In the genomic region with DNA sequence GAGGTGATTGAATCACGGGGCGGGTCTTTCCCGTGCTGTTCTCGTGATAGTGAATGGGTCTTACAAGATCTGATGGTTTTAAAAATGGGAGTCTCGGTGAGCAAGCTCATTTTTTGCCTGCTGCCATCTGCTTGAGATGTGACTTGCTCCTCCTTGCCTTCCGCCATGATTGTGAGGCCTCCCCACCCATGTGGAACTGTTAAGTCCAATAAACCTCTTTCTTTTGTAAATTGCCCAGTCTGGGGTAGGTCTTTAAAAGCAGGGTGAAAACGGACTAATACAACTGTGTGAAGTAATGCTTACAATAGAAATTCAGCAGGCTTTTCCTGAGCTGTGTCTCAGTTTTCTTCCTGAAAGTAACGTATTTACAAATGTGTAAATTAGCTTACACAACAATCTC, we compare ENCODE assay signal across 1 cellular context.
A peak's percentile ranks its signal among the peaks of the same experiment; 100 is the strongest.
TF ChIP-seq lines count a peak whose summit lies in the region.

No MANE protein-coding gene starts in this region.

TF ChIP-seq in H1, 55 proteins besides CTCF, POLR2A, EP300 and RAD21 (continued from another document):
- TF ChIP-seq RXRA (IDR thresholded peaks at IDR 0.05; ENCODE audit: insufficient read depth, low read depth, low read length): no peak
- TF ChIP-seq, protein P1, sequence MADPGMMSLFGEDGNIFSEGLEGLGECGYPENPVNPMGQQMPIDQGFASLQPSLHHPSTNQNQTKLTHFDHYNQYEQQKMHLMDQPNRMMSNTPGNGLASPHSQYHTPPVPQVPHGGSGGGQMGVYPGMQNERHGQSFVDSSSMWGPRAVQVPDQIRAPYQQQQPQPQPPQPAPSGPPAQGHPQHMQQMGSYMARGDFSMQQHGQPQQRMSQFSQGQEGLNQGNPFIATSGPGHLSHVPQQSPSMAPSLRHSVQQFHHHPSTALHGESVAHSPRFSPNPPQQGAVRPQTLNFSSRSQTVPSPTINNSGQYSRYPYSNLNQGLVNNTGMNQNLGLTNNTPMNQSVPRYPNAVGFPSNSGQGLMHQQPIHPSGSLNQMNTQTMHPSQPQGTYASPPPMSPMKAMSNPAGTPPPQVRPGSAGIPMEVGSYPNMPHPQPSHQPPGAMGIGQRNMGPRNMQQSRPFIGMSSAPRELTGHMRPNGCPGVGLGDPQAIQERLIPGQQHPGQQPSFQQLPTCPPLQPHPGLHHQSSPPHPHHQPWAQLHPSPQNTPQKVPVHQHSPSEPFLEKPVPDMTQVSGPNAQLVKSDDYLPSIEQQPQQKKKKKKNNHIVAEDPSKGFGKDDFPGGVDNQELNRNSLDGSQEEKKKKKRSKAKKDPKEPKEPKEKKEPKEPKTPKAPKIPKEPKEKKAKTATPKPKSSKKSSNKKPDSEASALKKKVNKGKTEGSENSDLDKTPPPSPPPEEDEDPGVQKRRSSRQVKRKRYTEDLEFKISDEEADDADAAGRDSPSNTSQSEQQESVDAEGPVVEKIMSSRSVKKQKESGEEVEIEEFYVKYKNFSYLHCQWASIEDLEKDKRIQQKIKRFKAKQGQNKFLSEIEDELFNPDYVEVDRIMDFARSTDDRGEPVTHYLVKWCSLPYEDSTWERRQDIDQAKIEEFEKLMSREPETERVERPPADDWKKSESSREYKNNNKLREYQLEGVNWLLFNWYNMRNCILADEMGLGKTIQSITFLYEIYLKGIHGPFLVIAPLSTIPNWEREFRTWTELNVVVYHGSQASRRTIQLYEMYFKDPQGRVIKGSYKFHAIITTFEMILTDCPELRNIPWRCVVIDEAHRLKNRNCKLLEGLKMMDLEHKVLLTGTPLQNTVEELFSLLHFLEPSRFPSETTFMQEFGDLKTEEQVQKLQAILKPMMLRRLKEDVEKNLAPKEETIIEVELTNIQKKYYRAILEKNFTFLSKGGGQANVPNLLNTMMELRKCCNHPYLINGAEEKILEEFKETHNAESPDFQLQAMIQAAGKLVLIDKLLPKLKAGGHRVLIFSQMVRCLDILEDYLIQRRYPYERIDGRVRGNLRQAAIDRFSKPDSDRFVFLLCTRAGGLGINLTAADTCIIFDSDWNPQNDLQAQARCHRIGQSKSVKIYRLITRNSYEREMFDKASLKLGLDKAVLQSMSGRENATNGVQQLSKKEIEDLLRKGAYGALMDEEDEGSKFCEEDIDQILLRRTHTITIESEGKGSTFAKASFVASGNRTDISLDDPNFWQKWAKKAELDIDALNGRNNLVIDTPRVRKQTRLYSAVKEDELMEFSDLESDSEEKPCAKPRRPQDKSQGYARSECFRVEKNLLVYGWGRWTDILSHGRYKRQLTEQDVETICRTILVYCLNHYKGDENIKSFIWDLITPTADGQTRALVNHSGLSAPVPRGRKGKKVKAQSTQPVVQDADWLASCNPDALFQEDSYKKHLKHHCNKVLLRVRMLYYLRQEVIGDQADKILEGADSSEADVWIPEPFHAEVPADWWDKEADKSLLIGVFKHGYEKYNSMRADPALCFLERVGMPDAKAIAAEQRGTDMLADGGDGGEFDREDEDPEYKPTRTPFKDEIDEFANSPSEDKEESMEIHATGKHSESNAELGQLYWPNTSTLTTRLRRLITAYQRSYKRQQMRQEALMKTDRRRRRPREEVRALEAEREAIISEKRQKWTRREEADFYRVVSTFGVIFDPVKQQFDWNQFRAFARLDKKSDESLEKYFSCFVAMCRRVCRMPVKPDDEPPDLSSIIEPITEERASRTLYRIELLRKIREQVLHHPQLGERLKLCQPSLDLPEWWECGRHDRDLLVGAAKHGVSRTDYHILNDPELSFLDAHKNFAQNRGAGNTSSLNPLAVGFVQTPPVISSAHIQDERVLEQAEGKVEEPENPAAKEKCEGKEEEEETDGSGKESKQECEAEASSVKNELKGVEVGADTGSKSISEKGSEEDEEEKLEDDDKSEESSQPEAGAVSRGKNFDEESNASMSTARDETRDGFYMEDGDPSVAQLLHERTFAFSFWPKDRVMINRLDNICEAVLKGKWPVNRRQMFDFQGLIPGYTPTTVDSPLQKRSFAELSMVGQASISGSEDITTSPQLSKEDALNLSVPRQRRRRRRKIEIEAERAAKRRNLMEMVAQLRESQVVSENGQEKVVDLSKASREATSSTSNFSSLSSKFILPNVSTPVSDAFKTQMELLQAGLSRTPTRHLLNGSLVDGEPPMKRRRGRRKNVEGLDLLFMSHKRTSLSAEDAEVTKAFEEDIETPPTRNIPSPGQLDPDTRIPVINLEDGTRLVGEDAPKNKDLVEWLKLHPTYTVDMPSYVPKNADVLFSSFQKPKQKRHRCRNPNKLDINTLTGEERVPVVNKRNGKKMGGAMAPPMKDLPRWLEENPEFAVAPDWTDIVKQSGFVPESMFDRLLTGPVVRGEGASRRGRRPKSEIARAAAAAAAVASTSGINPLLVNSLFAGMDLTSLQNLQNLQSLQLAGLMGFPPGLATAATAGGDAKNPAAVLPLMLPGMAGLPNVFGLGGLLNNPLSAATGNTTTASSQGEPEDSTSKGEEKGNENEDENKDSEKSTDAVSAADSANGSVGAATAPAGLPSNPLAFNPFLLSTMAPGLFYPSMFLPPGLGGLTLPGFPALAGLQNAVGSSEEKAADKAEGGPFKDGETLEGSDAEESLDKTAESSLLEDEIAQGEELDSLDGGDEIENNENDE (IDR thresholded peaks at IDR 0.05; ENCODE audit: insufficient replicate concordance, low read length): peak; percentile 65
- peak; percentile 66 for TF ChIP-seq POLR2AphosphoS5 (IDR thresholded peaks at IDR 0.05; ENCODE audit: low read depth, low read length)
- TF ChIP-seq EGR1 (IDR thresholded peaks at IDR 0.05; ENCODE audit: borderline replicate concordance, low read depth, low read length): peak; percentile 20; the same call in 1 of the 2 replicates
